3 cellular contexts compared by ENCODE assay signal in genomic region chr7:105677803-105678583, GRCh38.
TF ChIP-seq lines count a peak whose summit lies in the region.

No MANE protein-coding gene starts in this region.

TF ChIP-seq in liver, 16 proteins besides CTCF, POLR2A, EP300 and RAD21 (continued from another document):
- peak; percentile 21 for TF ChIP-seq YY1 (IDR thresholded peaks at IDR 0.05)

TF ChIP-seq in HepG2, 621 proteins besides CTCF, POLR2A, EP300 and RAD21:
- TF ChIP-seq ATF4 (CRISPR knock-in tag; IDR thresholded peaks at IDR 0.05) (no peak), ZKSCAN8 (CRISPR knock-in tag; IDR thresholded peaks at IDR 0.05; ENCODE audit: borderline replicate concordance) (no peak), MAFF (IDR thresholded peaks at IDR 0.05; ENCODE audit: low read depth, low read length) (no peak), HDAC1 (CRISPR knock-in tag; IDR thresholded peaks at IDR 0.05) (no peak), ZNF30 (CRISPR knock-in tag; IDR thresholded peaks at IDR 0.05) (no peak), NR2F1 (CRISPR knock-in tag; IDR thresholded peaks at IDR 0.05) (no peak), ZNF790 (CRISPR knock-in tag; IDR thresholded peaks at IDR 0.05; ENCODE audit: borderline replicate concordance) (no peak), ZNF709 (CRISPR knock-in tag; IDR thresholded peaks at IDR 0.05) (no peak), TAF1 (CRISPR knock-in tag; IDR thresholded peaks at IDR 0.05) (no peak), PRDM4 (CRISPR knock-in tag; IDR thresholded peaks at IDR 0.05; ENCODE audit: borderline replicate concordance) (no peak), NKX3-1 (CRISPR knock-in tag; IDR thresholded peaks at IDR 0.05) (no peak), ZEB1 (IDR thresholded peaks at IDR 0.05; ENCODE audit: insufficient replicate concordance, low read depth) (no peak), ZNF260 (CRISPR knock-in tag; IDR thresholded peaks at IDR 0.05; ENCODE audit: borderline replicate concordance, low read depth) (no peak), ADNP (CRISPR knock-in tag; IDR thresholded peaks at IDR 0.05) (no peak)

TF ChIP-seq in IMR-90, 13 proteins besides CTCF, POLR2A, EP300 and RAD21 (continued from another document):
- TF ChIP-seq RCOR1 (IDR thresholded peaks at IDR 0.05; ENCODE audit: insufficient replicate concordance, low read length) (no peak), FOS (IDR thresholded peaks at IDR 0.05; ENCODE audit: low read depth, low read length) (no peak), RFX5 (IDR thresholded peaks at IDR 0.05; ENCODE audit: low read depth, low read length) (no peak), MAZ (IDR thresholded peaks at IDR 0.05; ENCODE audit: borderline replicate concordance, low read depth, low read length) (no peak), SMC3 (IDR thresholded peaks at IDR 0.05; ENCODE audit: low read depth, low read length) (no peak), BHLHE40 (IDR thresholded peaks at IDR 0.05; ENCODE audit: low read depth, low read length) (no peak), CHD1 (IDR thresholded peaks at IDR 0.05; ENCODE audit: low read depth, low read length) (no peak), NFE2L2 (IDR thresholded peaks at IDR 0.05; ENCODE audit: low read depth, low read length) (no peak), CEBPB (IDR thresholded peaks at IDR 0.05; ENCODE audit: low read depth, low read length) (no peak), ELK1 (IDR thresholded peaks at IDR 0.05; ENCODE audit: borderline replicate concordance, low read depth, low read length) (no peak), USF2 (IDR thresholded peaks at IDR 0.05; ENCODE audit: low read depth, low read length) (no peak), MAFK (IDR thresholded peaks at IDR 0.05; ENCODE audit: low read depth, low read length) (no peak)
TF ChIP-seq in IMR-90: peak in this region for 0.
